15 cellular contexts compared by ENCODE assay signal in genomic region chr6:108156938-108157233, GRCh38. TPM values are rescaled to one million over a fixed set of nuclear protein-coding genes. Genes with fewer than 3 reads are reported as not detected.
DNase-seq lines count a peak whose midpoint lies in the region; ATAC-seq and TF ChIP-seq lines count a peak whose summit lies in the region.
"Had no signal": no experiment of that assay in that cellular context is flagged by ENCODE, and none has a peak within 500 bp of the region (broad histone marks: within the 10 kb centered on the region; RNA-seq: fewer than 3 reads in every experiment).

No MANE protein-coding gene starts in this region.

- peak overlapping the region; percentile 14 for H3K27ac Mint-ChIP-seq in stimulated activated naive B cell treated with anti-CD40 and anti-IgM and Interleukin-4, amounts not matched to agents 10 μg/mL and 1 μg/mL and 100 μg/mL, for 72 hours
- H3K27ac Mint-ChIP-seq: dendritic cell treated with granulocyte-macrophage colony-stimulating factor and Interleukin-4, amounts not matched to agents 40 ng/mL and 50 ng/mL, for 4 days had no signal

- CTCF ChIA-PET in SK-N-SH (lab: Yijun Ruan, JAX), result interaction anchor here (1.1 to 2.1 kb wide), 2 partner anchors 12 kb away, joined by 4 to 8 read pairs; no protein-coding TSS in a partner anchor

- TF ChIP-seq CTCF in SK-N-SH (IDR thresholded peaks at IDR 0.05) (no peak), VCaP (conservative IDR thresholded peaks at IDR 0.05) (no peak), hepatocyte (IDR thresholded peaks at IDR 0.05; ENCODE audit: poor library complexity) (no peak), BE2C (IDR thresholded peaks at IDR 0.05; ENCODE audit: low read depth, low read length) (no peak), spleen (IDR thresholded peaks at IDR 0.05 in 8 of 11, conservative IDR thresholded peaks at IDR 0.05 in 3 of 11) (no peak)

- no peak overlapping the region for H2AFZ ChIP-seq in SK-N-SH (ENCODE audit: low read depth)
- H2AFZ ChIP-seq in hepatocyte, result peak overlapping the region; percentile 78

- DNase-seq in SK-N-SH (no peak), hepatocyte (ENCODE audit: low spot score) (no peak), BE2C (no peak), GDM1 (lab: John Stamatoyannopoulos, UW) (no peak), spleen (no peak)
- no peak for DNase-seq in stimulated activated naive B cell treated with anti-CD40 and anti-IgM and Interleukin-4, amounts not matched to agents 10 μg/mL and 1 μg/mL and 100 μg/mL, for 72 hours
- DNase-seq: gastrocnemius medialis, left colon, T1000 had no signal

- POLR2A ChIA-PET in SK-N-SH (lab: Yijun Ruan, JAX), result no interaction called here

- no peak for TF ChIP-seq RAD21 in SK-N-SH (IDR thresholded peaks at IDR 0.05; ENCODE audit: low read length)

- H3K4me2 ChIP-seq in SK-N-SH (peak overlapping the region; percentile 81; the same call in 1 of the 2 replicates), hepatocyte (peak overlapping the region; percentile 74)

- H3K27me3 ChIP-seq in SK-N-SH (ENCODE audit: insufficient read depth), result peaks cover 61% of the 10 kb centered on the region
- H3K27me3 ChIP-seq in hepatocyte, result peaks cover 98% of the 10 kb centered on the region
- peaks cover 94% of the 10 kb centered on the region for H3K27me3 ChIP-seq in BE2C
- H3K27me3 ChIP-seq in spleen (replicated peaks in 1 of 7), result peaks cover 9 to 100% (median 87%) of the 10 kb centered on the region in 7 donors

- H3K9me3 ChIP-seq in SK-N-SH (no peaks in the 10 kb centered on the region), hepatocyte (ENCODE audit: low read depth) (no peaks in the 10 kb centered on the region), BE2C (no peaks in the 10 kb centered on the region), spleen (no peaks in the 10 kb centered on the region)
- H3K9me3 ChIP-seq: gastrocnemius medialis, upper lobe of left lung had no signal

- no peak overlapping the region for H3K27ac ChIP-seq in SK-N-SH (ENCODE audit: low read depth in 2 of 2, low read length in 1 of 2)
- H3K27ac ChIP-seq in VCaP, result peak overlapping the region; percentile 80
- no peak overlapping the region for H3K27ac ChIP-seq in hepatocyte
- no peak overlapping the region for H3K27ac ChIP-seq in spleen
- H3K27ac ChIP-seq: gastrocnemius medialis, upper lobe of left lung had no signal

- H3K4me1 ChIP-seq in SK-N-SH (ENCODE audit: control insufficient read depth in 1 of 2, insufficient read depth in 2 of 2, low read depth in 1 of 2, low read length in 1 of 2) (peaks cover 0 to 10% of the 10 kb centered on the region in 2 experiments; a peak in 1 of 4 replicates), hepatocyte (ENCODE audit: insufficient read depth) (peaks cover 16% of the 10 kb centered on the region), BE2C (no peaks in the 10 kb centered on the region), spleen (peaks cover 10 to 20% (median 16%) of the 10 kb centered on the region in 6 donors)

- peaks cover 11 to 23% of the 10 kb centered on the region in 2 donors for H3K4me1 Mint-ChIP-seq in stimulated activated naive B cell treated with anti-CD40 and anti-IgM and Interleukin-4, amounts not matched to agents 10 μg/mL and 1 μg/mL and 100 μg/mL, for 72 hours

- no peaks in the 10 kb centered on the region for H3K9me3 Mint-ChIP-seq in stimulated activated naive B cell treated with anti-CD40 and anti-IgM and Interleukin-4, amounts not matched to agents 10 μg/mL and 1 μg/mL and 100 μg/mL, for 72 hours
- H3K9me3 Mint-ChIP-seq: dendritic cell treated with granulocyte-macrophage colony-stimulating factor and Interleukin-4, amounts not matched to agents 40 ng/mL and 50 ng/mL, for 4 days had no signal

- ATAC-seq in SK-N-SH treated with all-trans-retinoic acid at 6 μM for 48 hours, result no peak
- no peak for ATAC-seq in stimulated activated naive B cell treated with anti-CD40 and anti-IgM and Interleukin-4, amounts not matched to agents 10 μg/mL and 1 μg/mL and 100 μg/mL, for 72 hours (replicated peaks)
- ATAC-seq: gastrocnemius medialis had no signal

- no peak overlapping the region for H3K9ac ChIP-seq in SK-N-SH

- 73% methylated on average over 8 of the region's 8 CpGs for WGBS in SK-N-SH (ENCODE audit: low lambda C conversion rate)
- whole genome bisulfite sequencing in hepatocyte (ENCODE audit: low lambda C conversion rate, missing lambda C conversion rate), result 11% methylated on average over 8 of the region's 8 CpGs
- WGBS in spleen, 5 donors, result 11 to 16% (median 12%) methylated on average over 8 of the region's 8 CpGs

- H3K27me3 Mint-ChIP-seq in stimulated activated naive B cell treated with anti-CD40 and anti-IgM and Interleukin-4, amounts not matched to agents 10 μg/mL and 1 μg/mL and 100 μg/mL, for 72 hours, result peaks cover 64 to 89% of the 10 kb centered on the region in 2 donors

- H3K4me3 Mint-ChIP-seq in stimulated activated naive B cell treated with anti-CD40 and anti-IgM and Interleukin-4, amounts not matched to agents 10 μg/mL and 1 μg/mL and 100 μg/mL, for 72 hours, result peak overlapping the region; percentile 60 to 84
- H3K4me3 Mint-ChIP-seq: dendritic cell treated with granulocyte-macrophage colony-stimulating factor and Interleukin-4, amounts not matched to agents 40 ng/mL and 50 ng/mL, for 4 days had no signal

- peaks cover 1 to 3% of the 10 kb centered on the region in 2 donors for H3K36me3 Mint-ChIP-seq in stimulated activated naive B cell treated with anti-CD40 and anti-IgM and Interleukin-4, amounts not matched to agents 10 μg/mL and 1 μg/mL and 100 μg/mL, for 72 hours

- H3K4me3 ChIP-seq in SK-N-SH (ENCODE audit: low read depth in 2 of 2, low read length in 1 of 2), result no peak overlapping the region
- no peak overlapping the region for H3K4me3 ChIP-seq in hepatocyte
- no peak overlapping the region for H3K4me3 ChIP-seq in BE2C (ENCODE audit: low read depth, low read length)
- H3K4me3 ChIP-seq in spleen, result peak overlapping the region in 2 of 8 donors; percentile 33 to 63

- H3K36me3 ChIP-seq in SK-N-SH (replicated peaks in 1 of 2; ENCODE audit: control insufficient read depth in 1 of 2, insufficient read depth in 2 of 2, low read length in 1 of 2) (no peaks in the 10 kb centered on the region), hepatocyte (replicated peaks; ENCODE audit: insufficient read depth, low read depth) (no peaks in the 10 kb centered on the region), BE2C (no peaks in the 10 kb centered on the region), spleen (no peaks in the 10 kb centered on the region)
- H3K36me3 ChIP-seq: gastrocnemius medialis, upper lobe of left lung had no signal

- TF ChIP-seq POLR2A in spleen (IDR thresholded peaks at IDR 0.05), result no peak

- no peaks in the 10 kb centered on the region for H3K9me2 ChIP-seq in SK-N-SH
- H3K9me2 ChIP-seq in hepatocyte (replicated peaks; ENCODE audit: insufficient read depth), result no peaks in the 10 kb centered on the region

- intact Hi-C loops in spleen (cut with DNase I; ENCODE audit: low total_unique reads), result no loop called here

- TF ChIP-seq EP300 in SK-N-SH (IDR thresholded peaks at IDR 0.05; ENCODE audit: borderline replicate concordance in 1 of 2, low read depth in 1 of 2, low read length in 1 of 2), result no peak

- H3F3A ChIP-seq in SK-N-SH (replicated peaks; ENCODE audit: insufficient read depth), result no peaks in the 10 kb centered on the region

- H3K79me2 ChIP-seq in SK-N-SH (ENCODE audit: insufficient read depth) (no peaks in the 10 kb centered on the region), hepatocyte (no peaks in the 10 kb centered on the region)

- H4K20me1 ChIP-seq in SK-N-SH (ENCODE audit: insufficient read depth), result no peaks in the 10 kb centered on the region
- no peaks in the 10 kb centered on the region for H4K20me1 ChIP-seq in hepatocyte (ENCODE audit: insufficient read depth, poor library complexity, severe bottlenecking)

TF ChIP-seq in SK-N-SH, 30 proteins besides CTCF, POLR2A, EP300 and RAD21 (continues in another document):
- no peak for TF ChIP-seq USF1 (IDR thresholded peaks at IDR 0.05; ENCODE audit: borderline replicate concordance, low read depth)

TF ChIP-seq in SK-N-SH treated with all-trans-retinoic acid at 6 μM for 48 hours, 23 proteins besides CTCF, POLR2A, EP300 and RAD21 (continues in another document):
- no peak for TF ChIP-seq CSDC2 (CRISPR knock-in tag; IDR thresholded peaks at IDR 0.05)
- TF ChIP-seq TOX (CRISPR knock-in tag; IDR thresholded peaks at IDR 0.05; ENCODE audit: borderline replicate concordance), result no peak
- no peak for TF ChIP-seq ARNTL (CRISPR knock-in tag; IDR thresholded peaks at IDR 0.05; ENCODE audit: borderline replicate concordance, low read depth)
- TF ChIP-seq ZNF70 (CRISPR knock-in tag; IDR thresholded peaks at IDR 0.05), result no peak
- no peak for TF ChIP-seq POU6F1 (CRISPR knock-in tag; IDR thresholded peaks at IDR 0.05; ENCODE audit: borderline replicate concordance, low read depth)
- no peak for TF ChIP-seq PPARA (CRISPR knock-in tag; IDR thresholded peaks at IDR 0.05; ENCODE audit: borderline replicate concordance)
- TF ChIP-seq ESRRG (CRISPR knock-in tag; IDR thresholded peaks at IDR 0.05), result no peak
- no peak for TF ChIP-seq ZNF8 (CRISPR knock-in tag; IDR thresholded peaks at IDR 0.05)
- no peak for TF ChIP-seq TCF4 (CRISPR knock-in tag; IDR thresholded peaks at IDR 0.05; ENCODE audit: borderline replicate concordance)
- no peak for TF ChIP-seq OSR1 (CRISPR knock-in tag; IDR thresholded peaks at IDR 0.05)

RNA-seq across cellular contexts. Expression of gene NR2E1, which starts 8.9 kb away (rescaled TPM):
- not detected in 2 replicates for polyA plus RNA-seq in SK-N-SH (2012; rRNA removed)
- polyA plus RNA-seq in SK-N-SH (2012; cell fraction: cytosol; rRNA removed), result not detected in 2 replicates
- not detected in 2 replicates for polyA plus RNA-seq in SK-N-SH (2012; cell fraction: nucleus; rRNA removed)
- not detected in 2 replicates for total RNA-seq in hepatocyte
- polyA plus RNA-seq in hepatocyte, result not detected in 2 replicates
- polyA plus RNA-seq in BE2C (2012; ENCODE audit: insufficient read depth, insufficient read length, low read depth), result not detected
- total RNA-seq in spleen, result not detected
- polyA plus RNA-seq in spleen, result not detected
- total RNA-seq: A172, gastrocnemius medialis, H7, left colon, upper lobe of left lung had no signal
